ENCODE assay signal across 8 cellular contexts in genomic region chr9:36728651-36729520, GRCh38.
DNase-seq lines count a peak whose midpoint lies in the region; ATAC-seq, FAIRE-seq and TF ChIP-seq lines count a peak whose summit lies in the region.

No MANE protein-coding gene starts in this region.

- TF ChIP-seq EP300 in gastroesophageal sphincter (IDR thresholded peaks at IDR 0.05): no peak

- ATAC-seq in gastroesophageal sphincter: no peak

- peaks cover 0 to 10% (median 0%) of the 10 kb centered on the region in 3 donors for H3K9me3 ChIP-seq in gastroesophageal sphincter

- no peaks in the 10 kb centered on the region for H3K4me1 ChIP-seq in gastroesophageal sphincter

- peak; percentile 64 for DNase-seq in Ammon's horn (ENCODE audit: low spot score)
- DNase-seq in GM19239 (ENCODE audit: insufficient read length, low spot score): peak; percentile 69
- peak; percentile 51 for DNase-seq in NCI-H1105 (lab: John Stamatoyannopoulos, UW)
- peak; percentile 60 for DNase-seq in T-helper 9 cell
- DNase-seq in astrocyte of the spinal cord (ENCODE audit: low read depth, low spot score): peak; percentile 72
- peak; percentile 76 for DNase-seq in iris pigment epithelial cell (ENCODE audit: low read depth)
- peak; percentile 26 for DNase-seq in stimulated activated CD4-positive, alpha-beta T cell treated with anti-CD3 and anti-CD28 coated beads, Interleukin-2, amount 100 ng/mL, for 4 hours (ENCODE audit: low read depth)

- peak; percentile 84 for TF ChIP-seq CTCF in astrocyte of the spinal cord (IDR thresholded peaks at IDR 0.05; ENCODE audit: low read depth, low read length)
- peak in 1 of 4 experiments; percentile 43 for TF ChIP-seq CTCF in gastroesophageal sphincter (IDR thresholded peaks at IDR 0.05)

- H3K27ac ChIP-seq in gastroesophageal sphincter: no peak overlapping the region

- H3K36me3 ChIP-seq in gastroesophageal sphincter: no peaks in the 10 kb centered on the region

- in situ Hi-C loops in astrocyte of the spinal cord (cut with HindIII; ENCODE audit: low sequenced_read_pairs): no loop called here

- FAIRE-seq in GM19239 (lab: Jason Lieb, UNC): peak; percentile 96

- TF ChIP-seq POLR2A in gastroesophageal sphincter (IDR thresholded peaks at IDR 0.05): no peak

- peaks cover 7% of the 10 kb centered on the region for H3K27me3 ChIP-seq in gastroesophageal sphincter

- H3K4me3 ChIP-seq in astrocyte of the spinal cord (ENCODE audit: low read depth, low read length): no peak overlapping the region
- H3K4me3 ChIP-seq in gastroesophageal sphincter: no peak overlapping the region

- WGBS in gastroesophageal sphincter (ENCODE audit: low coverage in 1 of 2), 2 donors: 34 to 38% methylated on average over 4 of the region's 5 CpGs

Comparison
In these comparisons a context has a peak if more than half of its experiments do, and no peak if none do; other contexts are left out.
1. DNase-seq: peak in every context shown above with its lines; median percentile 76 in iris pigment epithelial cell; 72 in astrocyte of the spinal cord; 69 in GM19239; 64 in Ammon's horn; 60 in T-helper 9 cell; 51 in NCI-H1105; 26 in stimulated activated CD4-positive, alpha-beta T cell treated with anti-CD3 and anti-CD28 coated beads, Interleukin-2, amount 100 ng/mL, for 4 hours.